In genomic region chr15:52208306-52208946, GRCh38 we compare ENCODE assay signal across 8 cellular contexts. TPM values are rescaled to one million over a fixed set of nuclear protein-coding genes. Genes with fewer than 3 reads are reported as not detected.
A peak's percentile ranks its signal among the peaks of the same experiment; 100 is the strongest.
DNase-seq lines count a peak whose midpoint lies in the region; ATAC-seq and TF ChIP-seq lines count a peak whose summit lies in the region.

No MANE protein-coding gene starts in this region.

- no peaks in the 10 kb centered on the region for H3K9me3 ChIP-seq in lung (ENCODE audit: control insufficient read depth in 2 of 2, insufficient read depth in 1 of 2, low read length in 1 of 2)

- no peak overlapping the region for H3K27ac ChIP-seq in lung (ENCODE audit: low read depth in 1 of 2, low read length in 1 of 2)

- H3K36me3 ChIP-seq in lung (ENCODE audit: control insufficient read depth in 2 of 2, insufficient read depth in 2 of 2, low read length in 2 of 2) = peaks cover 10 to 14% of the 10 kb centered on the region in 2 donors

- WGBS in lung, 2 donors = 71 to 75% methylated on average over 2 of the region's 2 CpGs

- H3K27me3 ChIP-seq in lung (ENCODE audit: control insufficient read depth, insufficient read depth) = no peaks in the 10 kb centered on the region

- TF ChIP-seq CTCF in lung (IDR thresholded peaks at IDR 0.05; ENCODE audit: control extremely low read depth, extremely low read depth) = peak; percentile 47

- ATAC-seq in HG02759 (IDR thresholded peaks at IDR 0.05; ENCODE audit: unreplicated experiment) (peak; percentile 82), lung (ENCODE audit: insufficient read depth, low FRiP score) (peak; percentile 43)
- ATAC-seq in activated CD4-positive, CD25-positive, alpha-beta regulatory T cell treated with anti-CD3 and anti-CD28 coated beads, Interleukin-2, amount 50 U/mL, for 24 hours = peak; percentile 79 to 84

- no peak overlapping the region for H3K4me3 ChIP-seq in lung

- DNase-seq in NCI-H2029 treated with DMSO at 0.1 percent for 48 hours (lab: John Stamatoyannopoulos, UW) (peak; percentile 1), NCI-H2029 (lab: John Stamatoyannopoulos, UW) (no peak), NCI-H2227 (lab: John Stamatoyannopoulos, UW; ENCODE audit: unreplicated experiment) (peak; percentile 46), cerebellum (ENCODE audit: low spot score) (peak; percentile 49), lung (ENCODE audit: low spot score) (peak; percentile 40)
- peak; percentile 34 to 50 for DNase-seq in stimulated activated CD8-positive, alpha-beta memory T cell treated with anti-CD3 and anti-CD28 coated beads, Interleukin-2, amount 100 ng/mL, for 1 hour (ENCODE audit: low read depth in 2 of 2)

- H3K4me1 ChIP-seq in lung (ENCODE audit: control insufficient read depth in 2 of 2, insufficient read depth in 2 of 2, low read length in 2 of 2) = peaks cover 0 to 1% of the 10 kb centered on the region in 2 donors

RNA-seq across cellular contexts. Expression of gene GNB5, which starts 17.2 kb away (rescaled TPM):
- total RNA-seq in cerebellum = 53.1 TPM
- total RNA-seq in lung = 10 to 100 TPM; 13.7 to 21.5 TPM
- 1 to 10 TPM; 8.0 to 8.8 TPM for polyA plus RNA-seq in lung
